30 cellular contexts compared by ENCODE assay signal in the genomic region with DNA sequence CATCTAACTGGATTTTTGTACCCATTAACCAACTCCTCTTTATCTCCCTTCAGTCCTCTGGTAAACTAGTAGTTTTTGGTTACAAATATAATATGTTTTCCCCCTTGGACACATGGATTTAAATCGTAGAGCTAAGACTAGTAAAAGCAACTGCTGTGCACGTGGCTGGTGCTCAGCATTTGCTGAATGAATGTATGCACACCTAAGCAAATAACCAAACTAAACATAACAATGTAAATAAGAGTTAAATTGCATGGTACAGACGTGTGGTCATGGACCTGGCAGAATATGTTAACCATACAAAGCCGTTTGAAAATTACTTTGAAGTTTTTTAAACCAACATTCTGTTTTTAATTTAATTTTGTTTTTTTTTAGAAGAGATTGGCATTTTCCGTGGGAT.
DNase-seq lines count a peak whose midpoint lies in the region; ATAC-seq, FAIRE-seq and TF ChIP-seq lines count a peak whose summit lies in the region.
"Had no signal": no experiment of that assay in that cellular context is flagged by ENCODE, and none has a peak within 500 bp of the region (broad histone marks: within the 10 kb centered on the region; RNA-seq: fewer than 3 reads in every experiment).

No MANE protein-coding gene starts in this region.

- peaks cover 12% of the 10 kb centered on the region; the same call in 1 of the 3 replicates for H3K4me1 ChIP-seq in A549
- H3K4me1 ChIP-seq: BE2C, Peyer's patch, SJCRH30 had no signal

- CTCF ChIA-PET in A549 (lab: Yijun Ruan, JAX): interaction anchor here (1.1 to 6.8 kb wide), 8 partner anchors 9 to 266 kb away, joined by 3 to 107 read pairs (median 8); a partner anchor contains a TSS

- POLR2A ChIA-PET in A549 (lab: Yijun Ruan, JAX): no interaction called here

- no peak overlapping the region for H3K27ac ChIP-seq in A549
- H3K27ac ChIP-seq: brain microvascular endothelial cell, dorsolateral prefrontal cortex, esophagus squamous epithelium, heart left ventricle, Peyer's patch, SJCRH30, transverse colon, VCaP had no signal

- H3K4me2 ChIP-seq in A549: peak overlapping the region; percentile 0; the same call in 1 of the 3 replicates

- H3K4me3 ChIP-seq in A549: no peak overlapping the region
- H3K4me3 ChIP-seq: dorsolateral prefrontal cortex, esophagus squamous epithelium, heart left ventricle, Peyer's patch, SJCRH30, transverse colon had no signal

- no peak for FAIRE-seq in A549 (lab: Jason Lieb, UNC)
- FAIRE-seq: keratinocyte had no signal

- TF ChIP-seq EP300 in A549 (IDR thresholded peaks at IDR 0.05): no peak

- no peak for TF ChIP-seq RAD21 in A549 (conservative IDR thresholded peaks at IDR 0.05 in 1 of 2, IDR thresholded peaks at IDR 0.05 in 1 of 2)

- intact Hi-C loops in posterior vena cava (cut with DNase I): no loop called here

- no peak for TF ChIP-seq POLR2A in A549 (IDR thresholded peaks at IDR 0.05; ENCODE audit: low read length)

- ATAC-seq in A549: no peak
- ATAC-seq: activated CD4-positive, alpha-beta T cell treated with anti-CD3 and anti-CD28 coated beads for 36 hours; activated CD8-positive, alpha-beta T cell treated with anti-CD3 and anti-CD28 coated beads, Interleukin-2, amount 10 ng/mL, durations not matched to agents 7 days and 5 days; CD8-positive, alpha-beta T cell; heart left ventricle; sciatic nerve had no signal

- WGBS in A549 (ENCODE audit: missing lambda C conversion rate): 21% methylated on average over 5 of the region's 5 CpGs

- H3K9me3 ChIP-seq in A549: peaks cover 6% of the 10 kb centered on the region; the same call in 1 of the 3 replicates
- H3K9me3 ChIP-seq: BE2C, Peyer's patch, SJCRH30, transverse colon had no signal

- DNase-seq in A549 (ENCODE audit: low read depth in 1 of 2, low spot score in 1 of 2) (no peak), DMS53 (lab: John Stamatoyannopoulos, UW) (peak; percentile 88), NCI-H2081 treated with DMSO at 0.1 percent for 48 hours (lab: John Stamatoyannopoulos, UW) (peak; percentile 96), SHP77 treated with DMSO at 0.1 percent for 48 hours (lab: John Stamatoyannopoulos, UW) (peak; percentile 71), midbrain (lab: John Stamatoyannopoulos, UW) (no peak), DMS79 (lab: John Stamatoyannopoulos, UW) (no peak), posterior vena cava (ENCODE audit: low spot score) (no peak), GM20000 (ENCODE audit: low spot score) (no peak)
- DNase-seq: activated CD4-positive, alpha-beta T cell treated with anti-CD3 and anti-CD28 coated beads for 36 hours; activated CD8-positive, alpha-beta T cell treated with anti-CD3 and anti-CD28 coated beads, Interleukin-2, amount 10 ng/mL, durations not matched to agents 7 days and 5 days; amniotic stem cell; BE2C; brain microvascular endothelial cell; CD8-positive, alpha-beta T cell; dorsolateral prefrontal cortex; esophagus squamous epithelium; foreskin melanocyte; HCEC 1CT; heart left ventricle; naive B cell; NCI-H1105; NCI-H446; Peyer's patch; SJCRH30; stimulated activated CD4-positive, alpha-beta T cell treated with anti-CD3 and anti-CD28 coated beads, Interleukin-4, amount 100 ng/mL, for 1 hour; T-helper 9 cell; transverse colon had no signal

- TF ChIP-seq CTCF in A549 (IDR thresholded peaks at IDR 0.05) (no peak), GM20000 (IDR thresholded peaks at IDR 0.05; ENCODE audit: extremely low read depth, missing control alignments) (no peak)

TF ChIP-seq in A549, 52 proteins besides CTCF, POLR2A, EP300 and RAD21:
- TF ChIP-seq, protein P1, sequence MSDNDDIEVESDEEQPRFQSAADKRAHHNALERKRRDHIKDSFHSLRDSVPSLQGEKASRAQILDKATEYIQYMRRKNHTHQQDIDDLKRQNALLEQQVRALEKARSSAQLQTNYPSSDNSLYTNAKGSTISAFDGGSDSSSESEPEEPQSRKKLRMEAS (IDR thresholded peaks at IDR 0.05): no peak
- TF ChIP-seq NPAS2 (CRISPR knock-in tag; IDR thresholded peaks at IDR 0.05; ENCODE audit: borderline replicate concordance) (no peak), EHMT2 (IDR thresholded peaks at IDR 0.05; ENCODE audit: low read depth) (no peak), MAFK (IDR thresholded peaks at IDR 0.05; ENCODE audit: partially characterized antibody) (no peak), JUN (IDR thresholded peaks at IDR 0.05) (no peak), RNF2 (IDR thresholded peaks at IDR 0.05; ENCODE audit: borderline replicate concordance, low read depth) (no peak)

Comparison
In these comparisons a context has a peak if more than half of its experiments do, and no peak if none do; other contexts are left out.
1. DNase-seq: peak in DMS53 (single experiment), NCI-H2081 treated with DMSO at 0.1 percent for 48 hours (single experiment) and SHP77 treated with DMSO at 0.1 percent for 48 hours (single experiment); none in A549 (0 of 2), midbrain (single experiment), DMS79 (single experiment), posterior vena cava (single experiment) and GM20000 (single experiment).